In genomic region chr11:15594607-15595006, GRCh38 we compare ENCODE assay signal across 1 cellular context.
TF ChIP-seq lines count a peak whose summit lies in the region.

No MANE protein-coding gene starts in this region.

TF ChIP-seq in H1, 55 proteins besides CTCF, POLR2A, EP300 and RAD21 (continued from another document):
- no peak for TF ChIP-seq SAP30 (IDR thresholded peaks at IDR 0.05; ENCODE audit: insufficient read depth, insufficient replicate concordance, low read length)
- no peak for TF ChIP-seq SIX5 (IDR thresholded peaks at IDR 0.05; ENCODE audit: low read depth, low read length)
- no peak for TF ChIP-seq TEAD4 (IDR thresholded peaks at IDR 0.05; ENCODE audit: low read depth, low read length)
- TF ChIP-seq HDAC2 (IDR thresholded peaks at IDR 0.05; ENCODE audit: borderline replicate concordance in 1 of 2, low read depth in 2 of 2, low read length in 2 of 2) = no peak
- TF ChIP-seq YY1 (IDR thresholded peaks at IDR 0.05; ENCODE audit: low read depth, low read length) = 0 out of 2 replicates have a peak, but pooled peaks have one; percentile 21
- TF ChIP-seq ATF3 (IDR thresholded peaks at IDR 0.05; ENCODE audit: insufficient read depth, low read depth, low read length) = no peak
- 0 out of 2 replicates have a peak, but pooled peaks have one; percentile 33 for TF ChIP-seq TCF12 (IDR thresholded peaks at IDR 0.05; ENCODE audit: low read depth, low read length)
